ENCODE assay signal across 1 cellular context in genomic region chr20:44509762-44510161, GRCh38.
TF ChIP-seq lines count a peak whose summit lies in the region.

No MANE protein-coding gene starts in this region.

TF ChIP-seq in HepG2, 621 proteins besides CTCF, POLR2A, EP300 and RAD21:
- TF ChIP-seq BRD4 (CRISPR knock-in tag; IDR thresholded peaks at IDR 0.05) (no peak), ATF7-NPFF (CRISPR knock-in tag; IDR thresholded peaks at IDR 0.05; ENCODE audit: low read depth) (no peak), ZNF83 (CRISPR knock-in tag; IDR thresholded peaks at IDR 0.05; ENCODE audit: borderline replicate concordance) (no peak), ZNF430 (CRISPR knock-in tag; IDR thresholded peaks at IDR 0.05) (no peak), PRDM10 (CRISPR knock-in tag; IDR thresholded peaks at IDR 0.05; ENCODE audit: low read depth) (no peak), USF2 (IDR thresholded peaks at IDR 0.05; ENCODE audit: low read depth, low read length) (no peak), USF2 (CRISPR knock-in tag; IDR thresholded peaks at IDR 0.05; ENCODE audit: borderline replicate concordance) (no peak), FOXA3 (CRISPR knock-in tag; IDR thresholded peaks at IDR 0.05) (no peak), ZSCAN22 (CRISPR knock-in tag; IDR thresholded peaks at IDR 0.05) (no peak), DBP (CRISPR knock-in tag; IDR thresholded peaks at IDR 0.05; ENCODE audit: not compliant biosample characterization) (no peak), ELF3 (CRISPR knock-in tag; IDR thresholded peaks at IDR 0.05) (no peak), PHF20 (CRISPR knock-in tag; IDR thresholded peaks at IDR 0.05) (no peak)
